10 cellular contexts compared by ENCODE assay signal in genomic region chr5:32017638-32018429, GRCh38.
DNase-seq lines count a peak whose midpoint lies in the region; TF ChIP-seq lines count a peak whose summit lies in the region.
"Had no signal": no experiment of that assay in that cellular context is flagged by ENCODE, and none has a peak within 500 bp of the region (broad histone marks: within the 10 kb centered on the region; RNA-seq: fewer than 3 reads in every experiment).

No MANE protein-coding gene starts in this region.

- H3K23ac ChIP-seq in neuronal stem cell (ENCODE audit: low read depth, low read length, poor library complexity), result no peak overlapping the region

- H3K27ac ChIP-seq in fibroblast of lung (ENCODE audit: insufficient read depth, low read length) (no peak overlapping the region), neuronal stem cell (replicated peaks; ENCODE audit: low read length) (no peak overlapping the region), WERI-Rb-1 (no peak overlapping the region)
- H3K27ac ChIP-seq: C4-2B had no signal

- H2AFZ ChIP-seq in fibroblast of lung (ENCODE audit: low read length), result peak overlapping the region; percentile 53
- peak overlapping the region; percentile 84 for H2AFZ ChIP-seq in neuronal stem cell (ENCODE audit: low read length)

- no peaks in the 10 kb centered on the region for H3K79me1 ChIP-seq in neuronal stem cell (ENCODE audit: low read depth, low read length)

- H3K27me3 ChIP-seq in fibroblast of lung (ENCODE audit: control insufficient read depth, insufficient read depth, low read length) (no peaks in the 10 kb centered on the region), neuronal stem cell (ENCODE audit: control insufficient read depth in 3 of 3, insufficient read depth in 3 of 3, low read depth in 1 of 3, low read length in 3 of 3) (no peaks in the 10 kb centered on the region), WERI-Rb-1 (ENCODE audit: insufficient read depth, low read depth, severe bottlenecking) (no peaks in the 10 kb centered on the region)

- H3K9me3 ChIP-seq in fibroblast of lung (ENCODE audit: control insufficient read depth, insufficient read depth, low read depth, low read length) (no peaks in the 10 kb centered on the region), neuronal stem cell (replicated peaks in 1 of 2; ENCODE audit: control insufficient read depth in 2 of 2, insufficient read depth in 1 of 2, low read depth in 1 of 2, low read length in 2 of 2) (no peaks in the 10 kb centered on the region), WERI-Rb-1 (ENCODE audit: severe bottlenecking) (no peaks in the 10 kb centered on the region)

- H4K20me1 ChIP-seq in fibroblast of lung (ENCODE audit: control insufficient read depth, extremely low read depth, insufficient read depth, low read length), result no peaks in the 10 kb centered on the region

- no peak overlapping the region for H4K8ac ChIP-seq in neuronal stem cell (ENCODE audit: low read depth, low read length)

- no peaks in the 10 kb centered on the region for H3K79me2 ChIP-seq in fibroblast of lung (ENCODE audit: control insufficient read depth, insufficient read depth, low read length)

- H3K4me2 ChIP-seq in fibroblast of lung (ENCODE audit: extremely low read depth, insufficient read depth, low read length) (peak overlapping the region; percentile 65), neuronal stem cell (ENCODE audit: insufficient read depth, low read length, poor library complexity, severe bottlenecking) (no peak overlapping the region)

- WGBS in neuronal stem cell (ENCODE audit: extremely low coverage in 2 of 2, insufficient read length in 2 of 2, insufficient replicate concordance in 1 of 2), 2 donors, result no CpG with 5 or more reads among the region's 8 CpGs

- H2BK12ac ChIP-seq in neuronal stem cell (ENCODE audit: low read length), result no peak overlapping the region

- no peak overlapping the region for H2BK5ac ChIP-seq in neuronal stem cell (ENCODE audit: low read length)

- no peak for TF ChIP-seq CTCF in fibroblast of lung (conservative IDR thresholded peaks at IDR 0.05 in 1 of 2, IDR thresholded peaks at IDR 0.05 in 1 of 2; ENCODE audit: low read depth in 1 of 2, low read length in 2 of 2)
- TF ChIP-seq CTCF in WERI-Rb-1 (IDR thresholded peaks at IDR 0.05; ENCODE audit: low read depth, low read length), result no peak

- H3K14ac ChIP-seq in neuronal stem cell (ENCODE audit: low read length), result no peak overlapping the region

- H3K36me3 ChIP-seq in fibroblast of lung (ENCODE audit: control insufficient read depth, insufficient read depth, low read length) (no peaks in the 10 kb centered on the region), neuronal stem cell (replicated peaks in 1 of 2; ENCODE audit: control insufficient read depth in 2 of 2, insufficient read depth in 2 of 2, low read length in 2 of 2) (no peaks in the 10 kb centered on the region), WERI-Rb-1 (no peaks in the 10 kb centered on the region)

- no peak overlapping the region for H2BK15ac ChIP-seq in neuronal stem cell (ENCODE audit: low read length)

- H3K4me3 ChIP-seq in fibroblast of lung (replicated peaks in 1 of 4; ENCODE audit: control extremely low read depth in 1 of 4, insufficient read depth in 1 of 4, low read depth in 3 of 4, low read length in 4 of 4) (no peak overlapping the region), neuronal stem cell (ENCODE audit: low read length in 2 of 2) (no peak overlapping the region), WERI-Rb-1 (ENCODE audit: low read depth, low read length) (no peak overlapping the region)

- H4K91ac ChIP-seq in neuronal stem cell (ENCODE audit: low read depth, low read length, poor library complexity), result no peak overlapping the region

- no peak overlapping the region for H3K18ac ChIP-seq in neuronal stem cell (ENCODE audit: low read length)

- no peak overlapping the region for H2BK120ac ChIP-seq in neuronal stem cell (ENCODE audit: low read depth, low read length)

- no peak overlapping the region for H3K4ac ChIP-seq in neuronal stem cell (ENCODE audit: low read length)

- H3K4me1 ChIP-seq in fibroblast of lung (ENCODE audit: control insufficient read depth, extremely low read depth, insufficient read depth, low read length) (peaks cover 7% of the 10 kb centered on the region), neuronal stem cell (ENCODE audit: control insufficient read depth in 2 of 2, insufficient read depth in 1 of 2, low read depth in 1 of 2, low read length in 2 of 2) (peaks cover 22 to 23% of the 10 kb centered on the region in 2 donors)

- DNase-seq in AG08395 (ENCODE audit: low spot score) (peak; percentile 22), MV-4-11 (lab: John Stamatoyannopoulos, UW) (peak; percentile 12), fibroblast of lung (ENCODE audit: low read depth in 2 of 2) (peak; percentile 59 to 90), neuronal stem cell (ENCODE audit: low spot score) (no peak), WERI-Rb-1 (no peak), NCI-H1417 treated with DMSO at 0.1 percent for 48 hours (lab: John Stamatoyannopoulos, UW) (no peak), NCI-H2227 treated with DMSO at 0.1 percent for 48 hours (lab: John Stamatoyannopoulos, UW) (no peak), CD1c-positive myeloid dendritic cell (ENCODE audit: extremely low spot score) (no peak)
- DNase-seq: stimulated activated CD4-positive, alpha-beta T cell treated with anti-CD3 and anti-CD28 coated beads, Interleukin-4, amount 100 ng/mL, for 1 hour had no signal

- H3K9ac ChIP-seq in fibroblast of lung (ENCODE audit: insufficient read depth, low read length), result no peak overlapping the region
- no peak overlapping the region for H3K9ac ChIP-seq in neuronal stem cell (ENCODE audit: low read depth, low read length, poor library complexity)

- no peak overlapping the region for H2AK5ac ChIP-seq in neuronal stem cell (ENCODE audit: low read depth, low read length)

Comparison
In these comparisons a context has a peak if more than half of its experiments do, and no peak if none do; other contexts are left out.
1. DNase-seq: peak in AG08395 (single experiment), MV-4-11 (single experiment) and fibroblast of lung (2 of 2); none in neuronal stem cell (single experiment), WERI-Rb-1 (single experiment), NCI-H1417 treated with DMSO at 0.1 percent for 48 hours (single experiment), NCI-H2227 treated with DMSO at 0.1 percent for 48 hours (single experiment) and CD1c-positive myeloid dendritic cell (single experiment).